In genomic region chr10:124698560-124699470, GRCh38 we compare ENCODE assay signal across 9 cellular contexts. TPM values are rescaled to one million over a fixed set of nuclear protein-coding genes. Genes with fewer than 3 reads are reported as not detected.
DNase-seq lines count a peak whose midpoint lies in the region; ATAC-seq and TF ChIP-seq lines count a peak whose summit lies in the region.
"Had no signal": no experiment of that assay in that cellular context is flagged by ENCODE, and none has a peak within 500 bp of the region (broad histone marks: within the 10 kb centered on the region; RNA-seq: fewer than 3 reads in every experiment).

No MANE protein-coding gene starts in this region.

- peaks cover 100% of the 10 kb centered on the region for H3K4me1 Mint-ChIP-seq in activated naive CD4-positive, alpha-beta T cell treated with anti-CD3 and anti-CD28 coated beads, Interleukin-2, amount 50 U/mL, for 24 hours
- H3K4me1 Mint-ChIP-seq in brain (peaks cover 81% of the 10 kb centered on the region), natural killer cell (peaks cover 97 to 98% of the 10 kb centered on the region in 2 donors)

- peak overlapping the region; percentile 94 for H3K27ac Mint-ChIP-seq in activated naive CD4-positive, alpha-beta T cell treated with anti-CD3 and anti-CD28 coated beads, Interleukin-2, amount 50 U/mL, for 24 hours
- H3K27ac Mint-ChIP-seq in brain (peak overlapping the region; percentile 44 to 89 (median 85)), natural killer cell (peak overlapping the region; percentile 89 to 95)

- no peak overlapping the region for H3K4me3 ChIP-seq in uterus
- H3K4me3 ChIP-seq: HAP-1 had no signal

- peaks cover 10% of the 10 kb centered on the region for H3K36me3 Mint-ChIP-seq in activated naive CD4-positive, alpha-beta T cell treated with anti-CD3 and anti-CD28 coated beads, Interleukin-2, amount 50 U/mL, for 24 hours
- H3K36me3 Mint-ChIP-seq in brain (peaks cover 55% of the 10 kb centered on the region), natural killer cell (peaks cover 7% of the 10 kb centered on the region)

- H3K27me3 Mint-ChIP-seq in activated naive CD4-positive, alpha-beta T cell treated with anti-CD3 and anti-CD28 coated beads, Interleukin-2, amount 50 U/mL, for 24 hours: no peaks in the 10 kb centered on the region
- H3K27me3 Mint-ChIP-seq in brain: no peaks in the 10 kb centered on the region
- H3K27me3 Mint-ChIP-seq in natural killer cell (ENCODE audit: low read depth in 2 of 2): no peaks in the 10 kb centered on the region

- peaks cover 29 to 46% of the 10 kb centered on the region in 2 donors for H3K4me1 ChIP-seq in uterus

- no peaks in the 10 kb centered on the region for H3K9me3 Mint-ChIP-seq in activated naive CD4-positive, alpha-beta T cell treated with anti-CD3 and anti-CD28 coated beads, Interleukin-2, amount 50 U/mL, for 24 hours
- no peaks in the 10 kb centered on the region for H3K9me3 Mint-ChIP-seq in brain
- no peaks in the 10 kb centered on the region for H3K9me3 Mint-ChIP-seq in natural killer cell

- no peaks in the 10 kb centered on the region for H3K27me3 ChIP-seq in uterus

- peak overlapping the region; percentile 84 to 92 for H3K27ac ChIP-seq in uterus

- no peaks in the 10 kb centered on the region for H3K36me3 ChIP-seq in uterus

- intact Hi-C loops in natural killer cell (cut with micrococcal nuclease) (no loop called here), uterus (cut with DNase I; ENCODE audit: low total_unique reads) (no loop called here)

- peak overlapping the region; percentile 33 for H3K4me3 Mint-ChIP-seq in activated naive CD4-positive, alpha-beta T cell treated with anti-CD3 and anti-CD28 coated beads, Interleukin-2, amount 50 U/mL, for 24 hours
- H3K4me3 Mint-ChIP-seq in brain (no peak overlapping the region), natural killer cell (peak overlapping the region; percentile 70)

- no peak for DNase-seq in activated naive CD4-positive, alpha-beta T cell treated with Interleukin-2 at 50 U/mL for 16 hours
- DNase-seq in natural killer cell (no peak), uterus (no peak), GF-D8 (lab: John Stamatoyannopoulos, UW) (no peak), T-helper 9 cell (no peak), pons (ENCODE audit: low spot score) (no peak)

- no peak for TF ChIP-seq POLR2A in uterus (IDR thresholded peaks at IDR 0.05)

- no peak for ATAC-seq in natural killer cell

- H3K9me3 ChIP-seq in uterus: no peaks in the 10 kb centered on the region
- H3K9me3 ChIP-seq: HAP-1 had no signal

- TF ChIP-seq CTCF in brain (conservative IDR thresholded peaks at IDR 0.05): no peak
- no peak for TF ChIP-seq CTCF in natural killer cell (IDR thresholded peaks at IDR 0.05)
- no peak for TF ChIP-seq CTCF in uterus (IDR thresholded peaks at IDR 0.05)

RNA-seq across cellular contexts. Expression of gene FAM53B, which starts 45.4 kb away (rescaled TPM):
- 25.9 TPM for polyA plus RNA-seq in brain (ENCODE audit: insufficient read depth, low read depth, low replicate concordance)
- total RNA-seq in natural killer cell (100 to 1,000 TPM in 2 of 3 donors, 10 to 100 TPM in 1; 77.4 to 172 (median 121) TPM), uterus (10 to 100 TPM; 10.9 to 94.3 (median 67.8) TPM)

Comparison
In these comparisons a context has a peak if more than half of its experiments do, and no peak if none do; other contexts are left out.
1. H3K4me3 Mint-ChIP-seq: peak in activated naive CD4-positive, alpha-beta T cell treated with anti-CD3 and anti-CD28 coated beads, Interleukin-2, amount 50 U/mL, for 24 hours (single experiment) and natural killer cell (single experiment); none in brain (0 of 5).
2. Peak in every context shown above with its lines, with median percentiles within 50 percentile points of each other: H3K27ac Mint-ChIP-seq.